In genomic region chr20:29088472-29088871, GRCh38 we compare ENCODE assay signal across 7 cellular contexts.
DNase-seq lines count a peak whose midpoint lies in the region; ATAC-seq, FAIRE-seq and TF ChIP-seq lines count a peak whose summit lies in the region.
"Not testable (repeated sequence)": the region's sequence is repeated elsewhere in the genome, so short reads cannot be mapped to it uniquely, and the experiment has no call there.

No MANE protein-coding gene starts in this region.

- not testable (repeated sequence) for H2AFZ ChIP-seq in MM.1S (ENCODE audit: low read length); K562 (ENCODE audit: low read depth, low read length)

- H3K9me2 ChIP-seq in MM.1S (replicated peaks; ENCODE audit: insufficient read depth, low read length), result not testable (repeated sequence)

- peak; percentile 25 for TF ChIP-seq CTCF in BE2C (IDR thresholded peaks at IDR 0.05; ENCODE audit: low read depth, low read length)
- not testable (repeated sequence) for TF ChIP-seq CTCF in GM12865 (IDR thresholded peaks at IDR 0.05; ENCODE audit: insufficient read depth, low read depth, low read length, missing control alignments); MM.1S (IDR thresholded peaks at IDR 0.05; ENCODE audit: low read length); K562 (IDR thresholded peaks at IDR 0.05 in 2 of 3, conservative IDR thresholded peaks at IDR 0.05 in 1 of 3; ENCODE audit: insufficient read depth in 2 of 3, low read depth in 1 of 3, low read length in 3 of 3)

- TF ChIP-seq RAD21 in K562 (CRISPR knock-in tag; conservative IDR thresholded peaks at IDR 0.05 in 1 of 2, IDR thresholded peaks at IDR 0.05 in 1 of 2), result not testable (repeated sequence)

- not testable (repeated sequence) for BruUV-seq in K562 (replicated peaks; lab: Mats Ljungman, UMichigan)

- not testable (repeated sequence) for H4K20me1 ChIP-seq in MM.1S (ENCODE audit: insufficient read depth, low read length); K562 (replicated peaks; ENCODE audit: control insufficient read depth, insufficient read depth, low read length)

- H3K27me3 ChIP-seq in BE2C; MM.1S (replicated peaks; ENCODE audit: insufficient read depth, low read length); K562 (ENCODE audit: control insufficient read depth in 2 of 2, insufficient read depth in 2 of 2, low read length in 2 of 2): not testable (repeated sequence)

- H3K4me1 ChIP-seq in BE2C; MM.1S (ENCODE audit: low read length); K562 (replicated peaks in 1 of 2; ENCODE audit: control insufficient read depth in 2 of 2, insufficient read depth in 2 of 2, low read length in 2 of 2): not testable (repeated sequence)

- not testable (repeated sequence) for H3K9me3 ChIP-seq in BE2C; MM.1S (replicated peaks; ENCODE audit: insufficient read depth, low read length); K562 (replicated peaks; ENCODE audit: control insufficient read depth, insufficient read depth, low read depth, low read length)

- H3K79me2 ChIP-seq in MM.1S (ENCODE audit: low read length), result not testable (repeated sequence)
- H3K79me2 ChIP-seq in K562 (ENCODE audit: control insufficient read depth, insufficient read depth, low read length), result peaks cover 43% of the 10 kb centered on the region

- POLR2A ChIA-PET in K562 (lab: Yijun Ruan, JAX), result not testable (repeated sequence)

- not testable (repeated sequence) for ATAC-seq in K562

- not testable (repeated sequence) for FAIRE-seq in K562 (lab: Jason Lieb, UNC)

- H3K4me3 ChIP-seq in BE2C (ENCODE audit: low read depth, low read length); GM12865 (ENCODE audit: low read depth, low read length); MM.1S (ENCODE audit: low read length); K562: not testable (repeated sequence)

- TF ChIP-seq POLR2A in K562 (conservative IDR thresholded peaks at IDR 0.05), result not testable (repeated sequence)

- H3K27ac ChIP-seq in MM.1S (ENCODE audit: low read length); K562 (ENCODE audit: extremely low read depth, low read depth, low read length): not testable (repeated sequence)

- not testable (repeated sequence) for H3K4me2 ChIP-seq in MM.1S (ENCODE audit: low read depth, low read length); K562 (ENCODE audit: insufficient read depth, low read length)

- not testable (repeated sequence) for H3K36me3 ChIP-seq in BE2C; MM.1S (replicated peaks; ENCODE audit: insufficient read depth, low read length); K562 (ENCODE audit: control insufficient read depth, insufficient read depth, low read length)

- not testable (repeated sequence) for H3K9me1 ChIP-seq in K562 (ENCODE audit: control insufficient read depth, insufficient read depth, low read length)

- H3F3A ChIP-seq in MM.1S (ENCODE audit: insufficient read depth, low read length), result not testable (repeated sequence)

- WGBS in K562 (ENCODE audit: insufficient coverage, low coverage, missing lambda C conversion rate), result 34% methylated on average over 2 of the region's 2 CpGs

- not testable (repeated sequence) for H3K9ac ChIP-seq in MM.1S (ENCODE audit: low read length); K562 (ENCODE audit: insufficient read depth in 1 of 2, low read depth in 2 of 2, low read length in 2 of 2)

- TF ChIP-seq EP300 in K562 (IDR thresholded peaks at IDR 0.05; ENCODE audit: low read length), result not testable (repeated sequence)

- intact Hi-C loops in K562 (cut with micrococcal nuclease), result loop anchor here (10.0 kb wide), 1 partner anchor 686 kb away; no protein-coding TSS in a partner anchor

- CTCF ChIA-PET in K562 (lab: Yijun Ruan, JAX; ENCODE audit: low intra/inter-chr PET ratio), result not testable (repeated sequence)

- DNase-seq in BE2C, result peak; percentile 7
- peak; percentile 11 for DNase-seq in GM12865 (ENCODE audit: low read depth)
- peak; percentile 24 for DNase-seq in HT1080 (ENCODE audit: low read depth)
- DNase-seq in MM.1S, result peak; percentile 7
- DNase-seq in RKO (ENCODE audit: low spot score), result peak; percentile 42
- DNase-seq in K562 (ENCODE audit: extremely low read depth in 1 of 4, low spot score in 3 of 4), result peak; percentile 13 to 39 (median 20)
- DNase-seq in medulla oblongata (ENCODE audit: extremely low spot score), result peak; percentile 9

- in situ Hi-C loops in K562 (cut with MboI), result loop anchor here (5.0 to 25.0 kb wide), 2 partner anchors 524 to 1294 kb away; no protein-coding TSS in a partner anchor
